Comparison of ENCODE assay signal across 14 cellular contexts in the genomic region with DNA sequence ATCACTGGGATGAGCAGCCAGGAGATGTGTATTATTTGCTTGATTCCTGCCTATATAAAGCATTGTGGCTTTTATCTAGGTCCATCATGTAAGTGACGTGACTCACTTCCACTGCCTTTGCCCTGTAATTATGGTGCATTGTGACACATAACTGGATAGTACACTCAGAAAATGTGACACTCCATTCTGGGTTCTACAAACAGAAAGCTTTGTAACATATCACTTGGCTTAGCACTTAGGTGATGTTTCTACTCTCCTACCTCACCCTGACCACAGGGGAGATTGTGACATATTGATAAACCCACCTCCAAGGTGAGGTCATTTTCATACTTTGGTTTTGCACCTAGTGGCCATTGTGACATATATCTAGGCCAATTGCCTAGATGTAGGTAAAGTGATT. TPM values are rescaled to one million over a fixed set of nuclear protein-coding genes. Genes with fewer than 3 reads are reported as not detected.
"Had no signal": no experiment of that assay in that cellular context is flagged by ENCODE, and none has a peak within 500 bp of the region (broad histone marks: within the 10 kb centered on the region; RNA-seq: fewer than 3 reads in every experiment).

No MANE protein-coding gene starts in this region.

RNA-seq across cellular contexts. Expression of gene BPY2, which starts 21.8 kb away (rescaled TPM):
- total RNA-seq: activated B cell treated with CpG ODN at 0.5 μM for 24 hours; activated CD4-positive, alpha-beta memory T cell treated with anti-CD3 and anti-CD28 coated beads, Interleukin-2, amount 10 ng/mL, durations not matched to agents 7 days and 5 days; activated CD4-positive, alpha-beta T cell treated with anti-CD3 and anti-CD28 coated beads, Interleukin-2, amount 10 ng/mL, durations not matched to agents 7 days and 5 days; activated CD8-positive, alpha-beta memory T cell treated with anti-CD3 and anti-CD28 coated beads, Interleukin-2, amount 10 ng/mL, durations not matched to agents 7 days and 5 days; activated CD8-positive, alpha-beta T cell treated with anti-CD3 and anti-CD28 coated beads, Interleukin-2, amount 10 ng/mL, durations not matched to agents 7 days and 5 days; activated naive CD4-positive, alpha-beta T cell treated with anti-CD3 and anti-CD28 coated beads for 36 hours; activated naive CD8-positive, alpha-beta T cell treated with anti-CD3 and anti-CD28 coated beads, Interleukin-2, amount 10 ng/mL, durations not matched to agents 7 days and 5 days; adrenal gland; aorta; astrocyte; body of pancreas; breast epithelium; cardiac septum; chondrocyte had no signal
